8 cellular contexts compared by ENCODE assay signal in the genomic region with DNA sequence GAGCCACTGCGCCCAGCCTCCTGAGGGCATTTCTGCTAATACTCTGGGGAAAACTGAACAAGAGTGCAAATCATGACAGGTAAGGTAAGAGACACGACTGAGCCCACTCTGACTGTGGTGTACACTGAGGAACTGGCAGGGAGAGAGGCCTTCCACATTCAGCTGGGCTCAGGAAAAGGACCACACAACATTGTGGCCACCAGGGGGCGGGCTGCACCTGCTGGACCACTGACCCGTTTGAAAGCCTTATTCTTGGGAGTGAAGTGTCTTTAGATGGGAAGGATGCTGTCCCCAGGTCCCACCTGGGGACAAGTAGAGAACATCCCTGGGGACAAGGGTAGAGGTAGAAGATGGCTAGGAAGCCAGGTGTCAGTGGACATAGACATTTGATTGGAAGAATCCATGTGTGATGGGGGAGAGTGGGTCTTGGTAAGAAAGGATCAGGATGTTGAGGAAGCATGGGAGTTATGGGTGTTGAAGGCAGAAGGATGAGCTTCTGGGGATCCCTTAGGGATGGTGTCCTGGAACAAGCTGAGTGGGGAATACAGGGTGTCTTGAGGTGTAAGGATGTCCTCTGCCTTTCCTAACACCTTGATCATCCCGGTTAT. TPM values are rescaled to one million over a fixed set of nuclear protein-coding genes. Genes with fewer than 3 reads are reported as not detected.
DNase-seq lines count a peak whose midpoint lies in the region; ATAC-seq and TF ChIP-seq lines count a peak whose summit lies in the region.

No MANE protein-coding gene starts in this region.

- H3K4me1 ChIP-seq in CD4-positive, alpha-beta memory T cell (ENCODE audit: insufficient read depth, low read length) = peaks cover 7% of the 10 kb centered on the region
- H3K4me1 ChIP-seq in H9 (ENCODE audit: insufficient read depth, low read length) = peaks cover 6% of the 10 kb centered on the region; the same call in 1 of the 2 replicates
- H3K4me1 ChIP-seq in lower lobe of right lung = peaks cover 8% of the 10 kb centered on the region

- no peak overlapping the region for H3K4ac ChIP-seq in H9 (ENCODE audit: low read depth, low read length)

- H3T11ph ChIP-seq in H9 (ENCODE audit: low read length) = no peak overlapping the region

- DNase-seq in CD4-positive, alpha-beta memory T cell = peak; percentile 49 to 64 (median 60)
- DNase-seq in H9 (peak; percentile 79), NCI-H345 treated with DMSO at 0.1 percent for 48 hours (lab: John Stamatoyannopoulos, UW; ENCODE audit: unreplicated experiment) (peak; percentile 23), coronary artery (ENCODE audit: low spot score) (peak; percentile 89), lower lobe of right lung (peak; percentile 89), NCI-H1436 (lab: John Stamatoyannopoulos, UW) (no peak)
- peak; percentile 84 to 87 for DNase-seq in activated CD4-positive, alpha-beta T cell treated with anti-CD3 and anti-CD28 coated beads, Interleukin-2, amount 50 U/mL, for 48 hours
- peak; percentile 61 for DNase-seq in stimulated activated CD8-positive, alpha-beta memory T cell treated with anti-CD3 and anti-CD28 coated beads, Interleukin-12 subunit alpha, Interleukin-12 subunit beta, amount 100 ng/mL, for 1 hour (ENCODE audit: low read depth)

- H3K23ac ChIP-seq in H9 (ENCODE audit: insufficient read length, low read depth, low read length) = no peak overlapping the region

- no peak overlapping the region for H2AK5ac ChIP-seq in H9 (ENCODE audit: insufficient read length, low read length)

- H2BK120ac ChIP-seq in H9 (ENCODE audit: low read depth, low read length, poor library complexity, severe bottlenecking) = no peak overlapping the region

- intact Hi-C loops in CD4-positive, alpha-beta memory T cell (cut with micrococcal nuclease) = loop anchor here (1.0 kb wide), 1 partner anchor 112 kb away; no protein-coding TSS in a partner anchor
- intact Hi-C loops in lower lobe of right lung (cut with DNase I) = loop anchor here (5.0 kb wide), 1 partner anchor 112 kb away; no protein-coding TSS in a partner anchor

- H3K9me3 Mint-ChIP-seq in CD4-positive, alpha-beta memory T cell = no peaks in the 10 kb centered on the region
- peaks cover 3 to 5% of the 10 kb centered on the region in 2 experiments; a peak in 1 of 5 replicates for H3K9me3 Mint-ChIP-seq in H9

- no peaks in the 10 kb centered on the region for H3K27me3 ChIP-seq in CD4-positive, alpha-beta memory T cell (ENCODE audit: insufficient read depth, low read length)
- H3K27me3 ChIP-seq in H9 (ENCODE audit: insufficient read depth, low read length) = no peaks in the 10 kb centered on the region
- H3K27me3 ChIP-seq in lower lobe of right lung (ENCODE audit: low read depth) = no peaks in the 10 kb centered on the region

- no peaks in the 10 kb centered on the region for H3K79me1 ChIP-seq in H9 (ENCODE audit: insufficient read depth, low read depth, low read length, poor library complexity, severe bottlenecking)

- no peak overlapping the region for H3K18ac ChIP-seq in H9 (ENCODE audit: insufficient read length, low read depth, low read length)

- peak; percentile 70 to 74 for ATAC-seq in lower lobe of right lung

- H3K27ac Mint-ChIP-seq in CD4-positive, alpha-beta memory T cell = peak overlapping the region in 1 of 7 donors; percentile 33
- no peak overlapping the region for H3K27ac Mint-ChIP-seq in H9

- H3K4me3 Mint-ChIP-seq in CD4-positive, alpha-beta memory T cell = no peak overlapping the region
- no peak overlapping the region for H3K4me3 Mint-ChIP-seq in H9

- no peak overlapping the region for H2BK15ac ChIP-seq in H9 (ENCODE audit: low read depth, low read length)

- no peak overlapping the region for H4K91ac ChIP-seq in H9 (ENCODE audit: insufficient read length, low read depth, low read length)

- no peak overlapping the region for H3K9ac ChIP-seq in H9 (ENCODE audit: extremely low read depth, insufficient read length, low read length)

- H3K14ac ChIP-seq in H9 (ENCODE audit: insufficient read depth, low read length) = no peak overlapping the region

- no peak overlapping the region for H3K56ac ChIP-seq in H9 (ENCODE audit: insufficient read length, low read depth, low read length)

- H2AFZ ChIP-seq in H9 (ENCODE audit: low read length) = no peak overlapping the region

- no peaks in the 10 kb centered on the region for H3K79me2 ChIP-seq in H9 (ENCODE audit: insufficient read depth, low read length)

- no peak overlapping the region for H4K5ac ChIP-seq in H9 (ENCODE audit: insufficient read length, low read depth, low read length)

- no peaks in the 10 kb centered on the region for H4K20me1 ChIP-seq in H9 (ENCODE audit: control insufficient read depth, insufficient read depth, insufficient read length)

- H3K9me3 ChIP-seq in CD4-positive, alpha-beta memory T cell (ENCODE audit: control insufficient read depth in 1 of 2, low read length in 2 of 2) = no peaks in the 10 kb centered on the region
- no peaks in the 10 kb centered on the region for H3K9me3 ChIP-seq in H9 (ENCODE audit: control insufficient read depth, low read depth, low read length)
- H3K9me3 ChIP-seq in lower lobe of right lung = no peaks in the 10 kb centered on the region

- no peaks in the 10 kb centered on the region for H3K36me3 Mint-ChIP-seq in CD4-positive, alpha-beta memory T cell
- peaks cover 4 to 9% (median 5%) of the 10 kb centered on the region in 3 experiments; a peak in 5 of 7 replicates for H3K36me3 Mint-ChIP-seq in H9 (ENCODE audit: insufficient read depth in 1 of 3, low read depth in 3 of 3)

- no peak overlapping the region for H2BK5ac ChIP-seq in H9 (ENCODE audit: insufficient read length, low read length)

- H3K4me3 ChIP-seq in CD4-positive, alpha-beta memory T cell (ENCODE audit: low read length in 2 of 2) = no peak overlapping the region
- H3K4me3 ChIP-seq in coronary artery = no peak overlapping the region
- no peak overlapping the region for H3K4me3 ChIP-seq in lower lobe of right lung

- TF ChIP-seq CTCF in H9 (conservative IDR thresholded peaks at IDR 0.05) = peak; percentile 93
- peak; percentile 82 for TF ChIP-seq CTCF in coronary artery (IDR thresholded peaks at IDR 0.05)
- TF ChIP-seq CTCF in lower lobe of right lung (IDR thresholded peaks at IDR 0.05) = peak; percentile 93

- H3K4me2 ChIP-seq in H9 (ENCODE audit: insufficient read depth, insufficient read length, low read length) = no peak overlapping the region

- POLR2A ChIA-PET in CD4-positive, alpha-beta memory T cell (lab: Charles Lee; ENCODE audit: partially characterized antibody) = interaction anchor here (1.0 kb wide), 1 partner anchor 112 kb away, joined by 3 read pairs; no protein-coding TSS in a partner anchor

- H3K4me1 Mint-ChIP-seq in CD4-positive, alpha-beta memory T cell = peaks cover 0 to 8% (median 3%) of the 10 kb centered on the region in 4 donors
- H3K4me1 Mint-ChIP-seq in H9 = peaks cover 9 to 13% of the 10 kb centered on the region in 2 experiments

- peaks cover 0 to 11% of the 10 kb centered on the region in 2 donors for H3K27me3 Mint-ChIP-seq in CD4-positive, alpha-beta memory T cell
- peaks cover 13% of the 10 kb centered on the region for H3K27me3 Mint-ChIP-seq in H9 (ENCODE audit: low read depth)

- H3K36me3 ChIP-seq in CD4-positive, alpha-beta memory T cell (ENCODE audit: insufficient read depth, low read length) = no peaks in the 10 kb centered on the region
- H3K36me3 ChIP-seq in lower lobe of right lung = peaks cover 3% of the 10 kb centered on the region

- no peaks in the 10 kb centered on the region for H3K23me2 ChIP-seq in H9 (ENCODE audit: insufficient read length, low read depth, low read length, poor library complexity, severe bottlenecking)

- no peak overlapping the region for H3K27ac ChIP-seq in CD4-positive, alpha-beta memory T cell (ENCODE audit: low read depth, low read length)
- H3K27ac ChIP-seq in H9 (ENCODE audit: insufficient read length, low read depth, low read length) (no peak overlapping the region), coronary artery (peak overlapping the region in 1 of 2 donors; percentile 15), lower lobe of right lung (no peak overlapping the region)

- H2BK20ac ChIP-seq in H9 (ENCODE audit: low read depth, low read length, poor library complexity, severe bottlenecking) = no peak overlapping the region

- H2BK12ac ChIP-seq in H9 (ENCODE audit: insufficient read length, low read depth, low read length) = no peak overlapping the region

- CTCF ChIA-PET in CD4-positive, alpha-beta memory T cell (lab: Charles Lee; ENCODE audit: partially characterized antibody) = interaction anchor here (0.7 to 2.6 kb wide), 16 partner anchors 8 to 185 kb away, joined by 3 to 13 read pairs (median 4); no protein-coding TSS in a partner anchor

- WGBS in H9 (ENCODE audit: extremely low coverage, insufficient read length, low lambda C conversion rate) = no CpG with 5 or more reads among the region's 5 CpGs

- no peak overlapping the region for H4K8ac ChIP-seq in H9 (replicated peaks; ENCODE audit: insufficient read length, low read depth, low read length)

RNA-seq across cellular contexts. Expression of gene CTDSPL, which starts 6.2 kb away (rescaled TPM):
- under 1 TPM; 0.61 to 0.73 TPM for total RNA-seq in CD4-positive, alpha-beta memory T cell
- under 1 TPM in 1 of 2 donors, not detected in 1; 0.08 TPM for polyA plus RNA-seq in CD4-positive, alpha-beta memory T cell
- total RNA-seq in H9 (2021) = 20.8 and 21.3 TPM in 2 replicates
- 60.3 TPM for total RNA-seq in lower lobe of right lung

Comparison
In these comparisons a context has a peak if more than half of its experiments do, and no peak if none do; other contexts are left out.
1. RNA of gene CTDSPL, which starts 6.2 kb away (total RNA-seq): 60.3 TPM in lower lobe of right lung (single experiment) and 20.8 to 21.3 TPM in H9; 0.61 to 0.73 TPM in CD4-positive, alpha-beta memory T cell; every median in the first group is over 10 times any median in the second.
2. Peak in every context shown above with its lines, with median percentiles within 50 percentile points of each other: CTCF ChIP-seq.